In genomic region chr17:81237591-81238489, GRCh38 we compare ENCODE assay signal across 8 cellular contexts. TPM values are rescaled to one million over a fixed set of nuclear protein-coding genes. Genes with fewer than 3 reads are reported as not detected.
A peak's percentile ranks its signal among the peaks of the same experiment; 100 is the strongest.
DNase-seq lines count a peak whose midpoint lies in the region; ATAC-seq and TF ChIP-seq lines count a peak whose summit lies in the region.

No MANE protein-coding gene starts in this region.

- in situ Hi-C loops in astrocyte of the spinal cord (cut with HindIII; ENCODE audit: low sequenced_read_pairs) = no loop called here

- H3K4me3 Mint-ChIP-seq in activated naive CD4-positive, alpha-beta T cell treated with anti-CD3 and anti-CD28 coated beads, Interleukin-2, amount 50 U/mL, for 24 hours = peak overlapping the region; percentile 83

- TF ChIP-seq CTCF in astrocyte of the spinal cord (IDR thresholded peaks at IDR 0.05; ENCODE audit: low read depth, low read length) (no peak), lung (IDR thresholded peaks at IDR 0.05; ENCODE audit: control extremely low read depth, extremely low read depth) (no peak), vagina (IDR thresholded peaks at IDR 0.05) (no peak)

- H3K4me3 ChIP-seq in astrocyte of the spinal cord (ENCODE audit: low read depth, low read length) = peak overlapping the region; percentile 80
- peak overlapping the region; percentile 87 for H3K4me3 ChIP-seq in lung
- peak overlapping the region; percentile 77 to 98 for H3K4me3 ChIP-seq in vagina

- ATAC-seq in lung (ENCODE audit: insufficient read depth, low FRiP score) = no peak

- H3K9me3 ChIP-seq in lung (ENCODE audit: control insufficient read depth in 2 of 2, insufficient read depth in 1 of 2, low read length in 1 of 2) (no peaks in the 10 kb centered on the region), vagina (no peaks in the 10 kb centered on the region)

- H3K27ac Mint-ChIP-seq in activated naive CD4-positive, alpha-beta T cell treated with anti-CD3 and anti-CD28 coated beads, Interleukin-2, amount 50 U/mL, for 24 hours = no peak overlapping the region

- intact Hi-C loops in vagina (cut with DNase I) = no loop called here

- peaks cover 50% of the 10 kb centered on the region for H3K4me1 Mint-ChIP-seq in activated naive CD4-positive, alpha-beta T cell treated with anti-CD3 and anti-CD28 coated beads, Interleukin-2, amount 50 U/mL, for 24 hours

- H3K36me3 ChIP-seq in lung (ENCODE audit: control insufficient read depth in 2 of 2, insufficient read depth in 2 of 2, low read length in 2 of 2) (peaks cover 0 to 31% of the 10 kb centered on the region in 2 donors), vagina (peaks cover 0 to under 1% of the 10 kb centered on the region in 2 donors)

- H3K27ac ChIP-seq in lung (ENCODE audit: low read depth in 1 of 2, low read length in 1 of 2) (no peak overlapping the region), vagina (peak overlapping the region; percentile 36)

- H3K27me3 ChIP-seq in lung (ENCODE audit: control insufficient read depth, insufficient read depth) (no peaks in the 10 kb centered on the region), vagina (no peaks in the 10 kb centered on the region)

- DNase-seq in activated naive CD4-positive, alpha-beta T cell (lab: John Stamatoyannopoulos, UW) = no peak
- DNase-seq in astrocyte of the spinal cord (ENCODE audit: low read depth, low spot score) = no peak
- DNase-seq in lung (ENCODE audit: low spot score) = no peak
- DNase-seq in vagina (ENCODE audit: extremely low spot score in 2 of 2) = no peak
- DNase-seq in NCI-H2107 treated with DMSO at 0.1 percent for 48 hours (lab: John Stamatoyannopoulos, UW; ENCODE audit: unreplicated experiment) = no peak
- no peak for DNase-seq in dedifferentiated amniotic fluid mesenchymal stem cell (ENCODE audit: extremely low spot score)
- no peak for DNase-seq in activated CD4-positive, alpha-beta T cell treated with anti-CD3 and anti-CD28 coated beads for 1 hour

- no peaks in the 10 kb centered on the region for H3K9me3 Mint-ChIP-seq in activated naive CD4-positive, alpha-beta T cell treated with anti-CD3 and anti-CD28 coated beads, Interleukin-2, amount 50 U/mL, for 24 hours

- no peaks in the 10 kb centered on the region for H3K36me3 Mint-ChIP-seq in activated naive CD4-positive, alpha-beta T cell treated with anti-CD3 and anti-CD28 coated beads, Interleukin-2, amount 50 U/mL, for 24 hours

- no peak for TF ChIP-seq POLR2A in vagina (IDR thresholded peaks at IDR 0.05)

- H3K4me1 ChIP-seq in lung (ENCODE audit: control insufficient read depth in 2 of 2, insufficient read depth in 2 of 2, low read length in 2 of 2) = peaks cover 0 to 18% of the 10 kb centered on the region in 2 donors
- H3K4me1 ChIP-seq in vagina = peaks cover 52% of the 10 kb centered on the region

- no peaks in the 10 kb centered on the region for H3K27me3 Mint-ChIP-seq in activated naive CD4-positive, alpha-beta T cell treated with anti-CD3 and anti-CD28 coated beads, Interleukin-2, amount 50 U/mL, for 24 hours

- WGBS in lung, 2 donors = 53 to 63% methylated on average over 36 of the region's 36 CpGs

RNA-seq across cellular contexts. Expression of gene TEPSIN, which starts 1.0 kb away (rescaled TPM):
- total RNA-seq in lung = 10 to 100 TPM; 20.7 to 48.7 TPM
- polyA plus RNA-seq in lung = 10 to 100 TPM; 29.1 to 33.1 TPM
- 35.4 TPM for total RNA-seq in vagina

RNA-seq across cellular contexts. Expression of gene NDUFAF8, which starts 1.3 kb away (rescaled TPM):
- total RNA-seq in lung = 10 to 100 TPM; 12.7 to 51.1 TPM
- 10 to 100 TPM; 23.1 to 36.7 TPM for polyA plus RNA-seq in lung
- 52.5 TPM for total RNA-seq in vagina

RNA-seq across cellular contexts. Expression of gene CEP131, which starts 15.1 kb away (rescaled TPM):
- 10 to 100 TPM in 1 of 2 donors, 1 to 10 TPM in 1; 9.9 to 14.5 TPM for total RNA-seq in lung
- polyA plus RNA-seq in lung = 10 to 100 TPM in 1 of 2 donors, 1 to 10 TPM in 1; 7.0 to 11.9 TPM
- 6.1 TPM for total RNA-seq in vagina

RNA-seq across cellular contexts. Expression of gene SLC38A10, which starts 57.3 kb away (rescaled TPM):
- total RNA-seq in lung (100 to 1,000 TPM in 1 of 2 donors, 10 to 100 TPM in 1; 56.0 to 127 TPM), vagina (67.5 TPM)
- polyA plus RNA-seq in lung = 10 to 100 TPM; 69.6 to 95.3 TPM
